Comparison of ENCODE assay signal across 10 cellular contexts in the genomic region with DNA sequence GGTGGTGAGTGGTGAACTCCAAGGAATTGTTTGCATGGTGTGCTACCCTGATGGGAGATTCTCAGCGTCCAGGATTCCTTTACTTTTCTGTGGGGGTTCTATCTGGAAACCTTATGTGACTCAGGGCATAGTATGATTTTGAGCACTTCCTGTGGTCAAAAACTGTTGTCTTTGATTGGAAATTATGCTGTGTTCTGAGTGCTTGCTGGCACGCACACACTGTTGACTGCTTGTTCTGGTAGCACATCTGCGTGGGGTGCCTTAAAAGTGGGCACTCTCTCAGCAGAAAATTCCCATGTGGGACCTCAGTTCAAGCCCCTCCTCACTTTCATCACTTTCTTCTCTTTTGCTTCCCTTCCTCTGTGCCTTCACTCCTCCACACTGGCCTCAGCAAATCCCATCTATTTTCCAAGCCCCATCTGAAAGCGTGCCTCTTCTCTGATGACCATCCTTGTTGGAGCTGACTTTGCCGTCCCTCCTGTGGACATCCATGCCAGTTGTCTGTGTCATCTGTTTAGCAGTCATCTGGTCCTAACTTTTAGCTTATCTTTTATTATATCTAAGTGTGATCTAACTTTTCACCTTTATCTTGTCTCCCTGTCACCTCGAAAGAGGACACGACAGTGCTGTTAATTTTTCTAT. TPM values are rescaled to one million over a fixed set of nuclear protein-coding genes. Genes with fewer than 3 reads are reported as not detected.
DNase-seq lines count a peak whose midpoint lies in the region; ATAC-seq, FAIRE-seq and TF ChIP-seq lines count a peak whose summit lies in the region.
"Had no signal": no experiment of that assay in that cellular context is flagged by ENCODE, and none has a peak within 500 bp of the region (broad histone marks: within the 10 kb centered on the region; RNA-seq: fewer than 3 reads in every experiment).

No MANE protein-coding gene starts in this region.

- H3K9me3 Mint-ChIP-seq in activated naive CD8-positive, alpha-beta T cell (ENCODE audit: low read depth) = no peaks in the 10 kb centered on the region

- FAIRE-seq in kidney (lab: Jason Lieb, UNC) = no peak

- H3K4me1 ChIP-seq in kidney (ENCODE audit: control insufficient read depth in 1 of 2, insufficient read depth in 1 of 2, low read depth in 1 of 2, low read length in 2 of 2) = peaks cover 11 to 16% of the 10 kb centered on the region in 2 donors
- H3K4me1 ChIP-seq in effector memory CD4-positive, alpha-beta T cell (ENCODE audit: control insufficient read depth, insufficient read depth, low read length, poor library complexity, severe bottlenecking) = peaks cover 30% of the 10 kb centered on the region

- H3K27ac ChIP-seq in kidney (ENCODE audit: low read depth in 2 of 2, low read length in 2 of 2) = no peak overlapping the region
- H3K27ac ChIP-seq in effector memory CD4-positive, alpha-beta T cell (ENCODE audit: insufficient read depth, low read length, poor library complexity, severe bottlenecking) = no peak overlapping the region

- TF ChIP-seq CTCF in AG09319 (IDR thresholded peaks at IDR 0.05; ENCODE audit: low read depth, low read length) (no peak), kidney (IDR thresholded peaks at IDR 0.05; ENCODE audit: borderline replicate concordance, extremely low read depth, insufficient read depth) (no peak)

- no peaks in the 10 kb centered on the region for H3K36me3 ChIP-seq in kidney (ENCODE audit: control insufficient read depth in 1 of 2, insufficient read depth in 2 of 2, low read length in 2 of 2)
- no peaks in the 10 kb centered on the region for H3K36me3 ChIP-seq in effector memory CD4-positive, alpha-beta T cell (ENCODE audit: control insufficient read depth, insufficient read depth, low read length)
- H3K36me3 ChIP-seq: stomach had no signal

- ATAC-seq in HG02623 (IDR thresholded peaks at IDR 0.05; ENCODE audit: unreplicated experiment) = no peak

- DNase-seq in AG09319 (ENCODE audit: extremely low read depth, low read depth) (peak; percentile 87), HCEC 1CT (peak; percentile 91), kidney (peak; percentile 29), Kasumi-1 (lab: John Stamatoyannopoulos, UW) (no peak), hippocampal formation (lab: John Stamatoyannopoulos, UW) (no peak)
- no peak for DNase-seq in effector memory CD4-positive, alpha-beta T cell
- DNase-seq: NCI-H187 treated with DMSO at 0.1 percent for 48 hours, stomach had no signal

- H3K27ac Mint-ChIP-seq in activated naive CD8-positive, alpha-beta T cell = peak overlapping the region; percentile 30

- H3K27me3 ChIP-seq in effector memory CD4-positive, alpha-beta T cell (replicated peaks; ENCODE audit: control insufficient read depth, insufficient read depth, low read length, poor library complexity, severe bottlenecking) = no peaks in the 10 kb centered on the region
- H3K27me3 ChIP-seq: stomach had no signal

- peaks cover 32% of the 10 kb centered on the region for H3K4me1 Mint-ChIP-seq in activated naive CD8-positive, alpha-beta T cell (ENCODE audit: low read depth)

- H3K9ac ChIP-seq in kidney (ENCODE audit: low read length in 2 of 2) = no peak overlapping the region

- no peaks in the 10 kb centered on the region for H3K9me3 ChIP-seq in kidney (ENCODE audit: control insufficient read depth in 1 of 2, low read length in 2 of 2)
- H3K9me3 ChIP-seq in effector memory CD4-positive, alpha-beta T cell (ENCODE audit: control insufficient read depth, low read length) = no peaks in the 10 kb centered on the region
- H3K9me3 ChIP-seq: stomach had no signal

- no peaks in the 10 kb centered on the region for H3K27me3 Mint-ChIP-seq in activated naive CD8-positive, alpha-beta T cell

- intact Hi-C loops in kidney (cut with DNase I) = no loop called here

- H3K4me3 Mint-ChIP-seq in activated naive CD8-positive, alpha-beta T cell = no peak overlapping the region

- no peak overlapping the region for H3K4me3 ChIP-seq in kidney (ENCODE audit: low read length in 2 of 2)
- no peak overlapping the region for H3K4me3 ChIP-seq in effector memory CD4-positive, alpha-beta T cell (ENCODE audit: insufficient read depth, low read depth, low read length, poor library complexity, severe bottlenecking)
- H3K4me3 ChIP-seq: stomach had no signal

- H3K36me3 Mint-ChIP-seq in activated naive CD8-positive, alpha-beta T cell = peaks cover 8% of the 10 kb centered on the region

RNA-seq across cellular contexts. Expression of gene NPAS1, which starts 56.4 kb away (rescaled TPM):
- total RNA-seq in kidney = 0.38 TPM
- polyA plus RNA-seq in kidney (ENCODE audit: insufficient read depth, low read depth, low replicate concordance) = 1.7 TPM

Comparison
In these comparisons a context has a peak if more than half of its experiments do, and no peak if none do; other contexts are left out.
1. DNase-seq: peak in AG09319 (single experiment), HCEC 1CT (single experiment) and kidney (single experiment); none in Kasumi-1 (0 of 2), effector memory CD4-positive, alpha-beta T cell (0 of 3) and hippocampal formation (0 of 2).